ENCODE assay signal across 8 cellular contexts in the genomic region with DNA sequence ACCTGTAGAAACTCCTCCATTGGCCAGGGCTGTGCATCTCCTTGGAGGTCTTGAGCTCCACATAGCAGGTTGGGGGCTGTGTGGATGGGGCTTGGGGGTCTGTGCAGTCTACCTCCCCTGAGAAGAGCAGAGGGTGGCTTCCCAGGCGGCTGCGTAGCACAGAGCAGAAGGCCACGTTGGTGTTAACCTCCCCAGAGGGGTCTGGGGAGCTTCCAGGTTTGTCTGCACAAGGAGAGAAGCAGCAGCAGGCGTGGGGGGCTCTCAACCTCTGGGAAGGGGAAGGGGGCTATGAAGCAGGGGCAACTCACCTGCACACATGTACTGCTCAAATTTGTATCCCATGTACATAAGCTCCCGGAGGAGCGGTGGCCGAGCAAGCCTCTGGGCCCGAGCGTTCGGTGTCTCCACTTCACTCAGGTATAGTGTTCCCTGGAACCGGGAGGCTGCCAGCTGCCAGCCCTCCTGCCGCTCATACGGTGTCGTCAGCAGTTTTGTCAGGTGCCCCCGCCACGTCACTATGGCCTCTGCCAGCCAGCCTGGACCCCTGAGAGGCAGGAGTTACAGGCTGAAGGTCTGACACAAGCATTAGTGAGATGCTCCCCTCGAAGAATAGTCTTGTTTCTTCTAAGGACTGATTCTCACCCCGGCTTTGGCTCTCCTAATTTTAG. TPM values are rescaled to one million over a fixed set of nuclear protein-coding genes. Genes with fewer than 3 reads are reported as not detected.
A peak's percentile ranks its signal among the peaks of the same experiment; 100 is the strongest.
DNase-seq lines count a peak whose midpoint lies in the region; ATAC-seq and TF ChIP-seq lines count a peak whose summit lies in the region.

No MANE protein-coding gene starts in this region.

- H3K36me3 Mint-ChIP-seq in chondrocyte (ENCODE audit: low read depth) = peaks cover 18% of the 10 kb centered on the region
- peaks cover 21% of the 10 kb centered on the region for H3K36me3 Mint-ChIP-seq in neural crest cell (ENCODE audit: low read depth)

- H3K4me3 Mint-ChIP-seq in chondrocyte (ENCODE audit: unreplicated experiment) (peak overlapping the region; percentile 96), neural crest cell (peak overlapping the region; percentile 100)

- H3K9me3 Mint-ChIP-seq in chondrocyte (ENCODE audit: low read depth) (no peaks in the 10 kb centered on the region), neural crest cell (no peaks in the 10 kb centered on the region)

- no peak for TF ChIP-seq CTCF in chondrocyte (IDR thresholded peaks at IDR 0.05)
- no peak for TF ChIP-seq CTCF in neural crest cell (conservative IDR thresholded peaks at IDR 0.05)

- H3K27ac Mint-ChIP-seq in chondrocyte (ENCODE audit: unreplicated experiment) = peak overlapping the region; percentile 100
- no peak overlapping the region for H3K27ac Mint-ChIP-seq in neural crest cell (ENCODE audit: unreplicated experiment)

- H3K4me1 Mint-ChIP-seq in chondrocyte (ENCODE audit: low read depth) = peaks cover 36% of the 10 kb centered on the region
- H3K4me1 Mint-ChIP-seq in neural crest cell = peaks cover 33% of the 10 kb centered on the region

- peak; percentile 14 for TF ChIP-seq POLR2A in GM15510 (IDR thresholded peaks at IDR 0.05; ENCODE audit: borderline replicate concordance, extremely low read depth, insufficient read length)

- no peaks in the 10 kb centered on the region for H3K27me3 Mint-ChIP-seq in chondrocyte (ENCODE audit: low read depth)
- no peaks in the 10 kb centered on the region for H3K27me3 Mint-ChIP-seq in neural crest cell (ENCODE audit: low read depth)

- no peak for ATAC-seq in HG03095 (IDR thresholded peaks at IDR 0.05; ENCODE audit: unreplicated experiment)
- ATAC-seq in GM19395 (IDR thresholded peaks at IDR 0.05; ENCODE audit: unreplicated experiment) = no peak

- DNase-seq in NCI-H510A (lab: John Stamatoyannopoulos, UW) (peak; percentile 63), chondrocyte (ENCODE audit: low spot score) (peak; percentile 86), neural crest cell (ENCODE audit: low read depth, low spot score) (no peak)
- DNase-seq in stimulated activated CD4-positive, alpha-beta T cell treated with anti-CD3 and anti-CD28 coated beads, Interleukin-4, amount 100 ng/mL, for 24 hours = no peak
- no peak for DNase-seq in activated effector memory CD4-positive, alpha-beta T cell treated with anti-CD3 and anti-CD28 coated beads, Interleukin-2, amount 50 U/mL, for 16 hours

RNA-seq across cellular contexts. Expression of a gene that starts 1.2 kb away (rescaled TPM):
- total RNA-seq in chondrocyte (15.8 to 25.9 TPM (median 19.3 TPM) in 3 replicates), neural crest cell (23.8 and 26.6 TPM in 2 replicates)

RNA-seq across cellular contexts. Expression of a gene that starts 11.1 kb away (rescaled TPM):
- 7.2 to 13.3 TPM (median 10.5 TPM) in 3 replicates for total RNA-seq in chondrocyte
- total RNA-seq in neural crest cell = 5.6 and 10.1 TPM in 2 replicates

RNA-seq across cellular contexts. Expression of a gene that starts 11.8 kb away (rescaled TPM):
- total RNA-seq in chondrocyte (56.9 to 85.6 TPM (median 61.2 TPM) in 3 replicates), neural crest cell (77.9 and 88.7 TPM in 2 replicates)

RNA-seq across cellular contexts. Expression of a gene that starts 12.0 kb away (rescaled TPM):
- 43.5 to 59.3 TPM (median 50.6 TPM) in 3 replicates for total RNA-seq in chondrocyte
- 86.1 and 88.4 TPM in 2 replicates for total RNA-seq in neural crest cell

RNA-seq across cellular contexts. Expression of a gene that starts 24.8 kb away (rescaled TPM):
- total RNA-seq in chondrocyte (2.3 to 3.2 TPM (median 2.6 TPM) in 3 replicates), neural crest cell (not detected in 2 replicates)

Comparison
In these comparisons a context has a peak if more than half of its experiments do, and no peak if none do; other contexts are left out.
1. DNase-seq: peak in NCI-H510A (single experiment) and chondrocyte (single experiment); none in neural crest cell (single experiment), stimulated activated CD4-positive, alpha-beta T cell treated with anti-CD3 and anti-CD28 coated beads, Interleukin-4, amount 100 ng/mL, for 24 hours (single experiment) and activated effector memory CD4-positive, alpha-beta T cell treated with anti-CD3 and anti-CD28 coated beads, Interleukin-2, amount 50 U/mL, for 16 hours (single experiment).